8 cellular contexts compared by ENCODE assay signal in genomic region chr11:36376888-36377758, GRCh38.
DNase-seq lines count a peak whose midpoint lies in the region; ATAC-seq and TF ChIP-seq lines count a peak whose summit lies in the region.

No MANE protein-coding gene starts in this region.

- H3K9me3 ChIP-seq in MM.1S (replicated peaks; ENCODE audit: insufficient read depth, low read length) (no peaks in the 10 kb centered on the region), muscle layer of colon (ENCODE audit: low read length) (no peaks in the 10 kb centered on the region), subcutaneous abdominal adipose tissue (ENCODE audit: control insufficient read depth in 5 of 5, low read length in 5 of 5) (no peaks in the 10 kb centered on the region)

- H3K4me2 ChIP-seq in MM.1S (ENCODE audit: low read depth, low read length): peak overlapping the region; percentile 90

- no peaks in the 10 kb centered on the region for H3F3A ChIP-seq in MM.1S (ENCODE audit: insufficient read depth, low read length)

- H3K4me1 ChIP-seq in MM.1S (ENCODE audit: low read length) (peaks cover 6% of the 10 kb centered on the region), muscle layer of colon (ENCODE audit: insufficient read depth, low read length) (no peaks in the 10 kb centered on the region), subcutaneous abdominal adipose tissue (ENCODE audit: control insufficient read depth in 5 of 5, insufficient read depth in 5 of 5, low read length in 5 of 5) (peaks cover 3 to 41% (median 35%) of the 10 kb centered on the region in 5 donors)

- H3K79me2 ChIP-seq in MM.1S (ENCODE audit: low read length): no peaks in the 10 kb centered on the region

- H4K20me1 ChIP-seq in MM.1S (ENCODE audit: insufficient read depth, low read length): no peaks in the 10 kb centered on the region

- H3K4me3 ChIP-seq in MM.1S (ENCODE audit: low read length) (peak overlapping the region; percentile 91), muscle layer of colon (ENCODE audit: low read depth in 1 of 2, low read length in 2 of 2) (peak overlapping the region; percentile 29 to 58), subcutaneous abdominal adipose tissue (ENCODE audit: low read depth in 1 of 5, low read length in 5 of 5) (peak overlapping the region; percentile 80 to 94 (median 91))

- H3K36me3 ChIP-seq in MM.1S (replicated peaks; ENCODE audit: insufficient read depth, low read length): no peaks in the 10 kb centered on the region
- no peaks in the 10 kb centered on the region for H3K36me3 ChIP-seq in muscle layer of colon (ENCODE audit: insufficient read depth, low read length)
- H3K36me3 ChIP-seq in subcutaneous abdominal adipose tissue (ENCODE audit: control insufficient read depth in 5 of 5, insufficient read depth in 5 of 5, low read length in 5 of 5): peaks cover 0 to 3% (median 2%) of the 10 kb centered on the region in 5 donors

- in situ Hi-C loops in ACHN (cut with HindIII; ENCODE audit: low pct_ligation_motif_present, low pct_unique_long_range_greater_than_20kb, low sequenced_read_pairs): no loop called here

- H3K9me2 ChIP-seq in MM.1S (replicated peaks; ENCODE audit: insufficient read depth, low read length): no peaks in the 10 kb centered on the region

- H2AFZ ChIP-seq in MM.1S (ENCODE audit: low read length): peak overlapping the region; percentile 82

- ATAC-seq in GM18909 (IDR thresholded peaks at IDR 0.05; ENCODE audit: poor library complexity, unreplicated experiment) (peak; percentile 51), esophagus mucosa (peak; percentile 69)

- DNase-seq in ACHN (peak; percentile 59), MM.1S (peak; percentile 84), NCI-H524 treated with DMSO at 0.1 percent for 48 hours (lab: John Stamatoyannopoulos, UW) (no peak)
- peak in 2 of 3 experiments; percentile 38 to 47 for DNase-seq in activated CD8-positive, alpha-beta memory T cell treated with anti-CD3 and anti-CD28 coated beads for 48 hours (ENCODE audit: low read depth in 2 of 3, low spot score in 2 of 3)

- H3K9ac ChIP-seq in MM.1S (ENCODE audit: low read length): peak overlapping the region; percentile 59
- H3K9ac ChIP-seq in muscle layer of colon (ENCODE audit: low read length): no peak overlapping the region
- H3K9ac ChIP-seq in subcutaneous abdominal adipose tissue (ENCODE audit: low read length in 5 of 5): peak overlapping the region in 4 of 5 donors; percentile 60 to 88 (median 68)

- H3K27me3 ChIP-seq in MM.1S (replicated peaks; ENCODE audit: insufficient read depth, low read length): peaks cover 14% of the 10 kb centered on the region
- H3K27me3 ChIP-seq in muscle layer of colon (ENCODE audit: control insufficient read depth in 1 of 2, insufficient read depth in 2 of 2, low read length in 2 of 2): peaks cover 4 to 15% of the 10 kb centered on the region in 2 donors
- H3K27me3 ChIP-seq in subcutaneous abdominal adipose tissue (ENCODE audit: control insufficient read depth in 5 of 5, insufficient read depth in 4 of 5, low read length in 5 of 5): no peaks in the 10 kb centered on the region

- no peak overlapping the region; the same call in 1 of the 2 replicates for H3K27ac ChIP-seq in MM.1S (ENCODE audit: low read length)
- no peak overlapping the region for H3K27ac ChIP-seq in muscle layer of colon (ENCODE audit: low read depth, low read length)
- peak overlapping the region; percentile 37 for H3K27ac ChIP-seq in subcutaneous abdominal adipose tissue (ENCODE audit: low read depth, low read length)

- peak; percentile 80 for TF ChIP-seq CTCF in MM.1S (IDR thresholded peaks at IDR 0.05; ENCODE audit: low read length)
